12 cellular contexts compared by ENCODE assay signal in the genomic region with DNA sequence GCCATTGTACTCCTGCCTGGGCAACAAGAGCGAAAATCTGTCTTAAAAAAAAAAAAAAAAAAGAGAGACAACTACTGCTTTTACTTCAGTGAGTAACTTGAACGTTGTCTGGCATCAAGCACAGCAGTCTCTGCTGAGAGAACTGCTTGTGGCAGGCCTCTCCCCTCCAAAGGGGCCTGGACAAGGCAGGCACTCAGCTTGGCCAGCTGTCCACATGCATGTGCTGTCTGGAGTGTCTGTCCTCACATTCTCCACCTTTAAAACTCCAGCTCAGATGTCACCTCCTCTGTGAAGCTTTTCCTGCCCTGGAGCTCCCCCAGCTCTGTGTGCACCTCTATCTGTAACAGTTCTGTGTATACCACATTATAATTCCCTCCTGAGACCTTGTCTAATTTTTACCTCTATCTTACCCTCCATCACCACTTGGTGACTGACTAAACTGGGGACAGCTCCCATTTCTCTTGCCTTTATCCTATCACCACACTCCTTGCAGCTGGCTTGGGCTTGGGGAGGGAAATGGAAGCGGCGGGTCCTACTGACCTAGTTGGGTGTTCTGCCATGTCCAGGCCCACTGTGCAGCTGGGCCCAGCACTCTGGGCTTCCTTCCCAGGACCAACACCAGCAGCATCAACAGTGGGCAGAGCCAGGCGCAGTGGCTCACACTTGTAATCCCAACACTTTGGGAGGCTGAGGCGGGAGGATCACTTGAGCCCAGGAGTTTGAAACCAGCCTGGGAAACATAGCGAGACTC.
"Had no signal": no experiment of that assay in that cellular context is flagged by ENCODE, and none has a peak within 500 bp of the region (broad histone marks: within the 10 kb centered on the region; RNA-seq: fewer than 3 reads in every experiment).

No MANE protein-coding gene starts in this region.

- H3K4me1 ChIP-seq: colonic mucosa had no signal

- H3K4me3 Mint-ChIP-seq: activated naive CD4-positive, alpha-beta T cell treated with anti-CD3 and anti-CD28 coated beads, Interleukin-2, amount 50 U/mL, for 24 hours; activated T-cell treated with anti-CD3 and anti-CD28 coated beads, Interleukin-2, amount 50 U/mL, for 24 hours; naive thymus-derived CD4-positive, alpha-beta T cell; stimulated activated naive CD8-positive, alpha-beta T cell treated with anti-CD3 and anti-CD28 coated beads, Interleukin-15, amount 100 ng/mL, for 72 hours; type B pancreatic cell had no signal

- H3K36me3 Mint-ChIP-seq: type B pancreatic cell had no signal

- H3K9me3 Mint-ChIP-seq: activated naive CD4-positive, alpha-beta T cell treated with anti-CD3 and anti-CD28 coated beads, Interleukin-2, amount 50 U/mL, for 24 hours; activated T-cell treated with anti-CD3 and anti-CD28 coated beads, Interleukin-2, amount 50 U/mL, for 24 hours; naive thymus-derived CD4-positive, alpha-beta T cell; stimulated activated naive CD8-positive, alpha-beta T cell treated with anti-CD3 and anti-CD28 coated beads, Interleukin-15, amount 100 ng/mL, for 72 hours; type B pancreatic cell had no signal

- ATAC-seq: naive thymus-derived CD4-positive, alpha-beta T cell; stimulated activated naive CD8-positive, alpha-beta T cell treated with anti-CD3 and anti-CD28 coated beads, Interleukin-15, amount 100 ng/mL, for 72 hours had no signal

- H3K27ac Mint-ChIP-seq: activated naive CD4-positive, alpha-beta T cell treated with anti-CD3 and anti-CD28 coated beads, Interleukin-2, amount 50 U/mL, for 24 hours; activated T-cell treated with anti-CD3 and anti-CD28 coated beads, Interleukin-2, amount 50 U/mL, for 24 hours; naive thymus-derived CD4-positive, alpha-beta T cell; stimulated activated naive CD8-positive, alpha-beta T cell treated with anti-CD3 and anti-CD28 coated beads, Interleukin-15, amount 100 ng/mL, for 72 hours; type B pancreatic cell had no signal

- H3K4me1 Mint-ChIP-seq: activated naive CD4-positive, alpha-beta T cell treated with anti-CD3 and anti-CD28 coated beads, Interleukin-2, amount 50 U/mL, for 24 hours had no signal

- DNase-seq: activated CD4-positive, alpha-beta T cell treated with anti-CD3 and anti-CD28 coated beads, Interleukin-2, amount 50 U/mL, for 1 hour; activated effector memory CD4-positive, alpha-beta T cell treated with anti-CD3 and anti-CD28 coated beads, Interleukin-2, amount 50 U/mL, for 16 hours; activated T-cell treated with anti-CD3 and anti-CD28 coated beads, Interleukin-2, amount 50 U/mL, for 24 hours; caudate nucleus; colonic mucosa; naive thymus-derived CD4-positive, alpha-beta T cell; SIG-M5; stimulated activated CD4-positive, alpha-beta T cell treated with anti-CD3 and anti-CD28 coated beads, Interleukin-1b, Interleukin-23, amount 100 ng/mL, for 48 hours; stimulated activated naive CD8-positive, alpha-beta T cell treated with anti-CD3 and anti-CD28 coated beads, Interleukin-15, amount 100 ng/mL, for 72 hours had no signal

- H3K27me3 ChIP-seq: adrenal gland, colonic mucosa had no signal

- H3K27ac ChIP-seq: colonic mucosa had no signal

- H3K27me3 Mint-ChIP-seq: activated naive CD4-positive, alpha-beta T cell treated with anti-CD3 and anti-CD28 coated beads, Interleukin-2, amount 50 U/mL, for 24 hours; activated T-cell treated with anti-CD3 and anti-CD28 coated beads, Interleukin-2, amount 50 U/mL, for 24 hours; naive thymus-derived CD4-positive, alpha-beta T cell; stimulated activated naive CD8-positive, alpha-beta T cell treated with anti-CD3 and anti-CD28 coated beads, Interleukin-15, amount 100 ng/mL, for 72 hours; type B pancreatic cell had no signal

- H3K9me3 ChIP-seq: adrenal gland, colonic mucosa had no signal

- H3K36me3 ChIP-seq: adrenal gland, colonic mucosa had no signal

- H3K4me3 ChIP-seq: adrenal gland, colonic mucosa had no signal
